1 cellular context compared by ENCODE assay signal in genomic region chr5:62306494-62307363, GRCh38.
A peak's percentile ranks its signal among the peaks of the same experiment; 100 is the strongest.
TF ChIP-seq lines count a peak whose summit lies in the region.

No MANE protein-coding gene starts in this region.

TF ChIP-seq in HepG2, 621 proteins besides CTCF, POLR2A, EP300 and RAD21 (continued from another document and continues in another):
- TF ChIP-seq, protein P1, sequence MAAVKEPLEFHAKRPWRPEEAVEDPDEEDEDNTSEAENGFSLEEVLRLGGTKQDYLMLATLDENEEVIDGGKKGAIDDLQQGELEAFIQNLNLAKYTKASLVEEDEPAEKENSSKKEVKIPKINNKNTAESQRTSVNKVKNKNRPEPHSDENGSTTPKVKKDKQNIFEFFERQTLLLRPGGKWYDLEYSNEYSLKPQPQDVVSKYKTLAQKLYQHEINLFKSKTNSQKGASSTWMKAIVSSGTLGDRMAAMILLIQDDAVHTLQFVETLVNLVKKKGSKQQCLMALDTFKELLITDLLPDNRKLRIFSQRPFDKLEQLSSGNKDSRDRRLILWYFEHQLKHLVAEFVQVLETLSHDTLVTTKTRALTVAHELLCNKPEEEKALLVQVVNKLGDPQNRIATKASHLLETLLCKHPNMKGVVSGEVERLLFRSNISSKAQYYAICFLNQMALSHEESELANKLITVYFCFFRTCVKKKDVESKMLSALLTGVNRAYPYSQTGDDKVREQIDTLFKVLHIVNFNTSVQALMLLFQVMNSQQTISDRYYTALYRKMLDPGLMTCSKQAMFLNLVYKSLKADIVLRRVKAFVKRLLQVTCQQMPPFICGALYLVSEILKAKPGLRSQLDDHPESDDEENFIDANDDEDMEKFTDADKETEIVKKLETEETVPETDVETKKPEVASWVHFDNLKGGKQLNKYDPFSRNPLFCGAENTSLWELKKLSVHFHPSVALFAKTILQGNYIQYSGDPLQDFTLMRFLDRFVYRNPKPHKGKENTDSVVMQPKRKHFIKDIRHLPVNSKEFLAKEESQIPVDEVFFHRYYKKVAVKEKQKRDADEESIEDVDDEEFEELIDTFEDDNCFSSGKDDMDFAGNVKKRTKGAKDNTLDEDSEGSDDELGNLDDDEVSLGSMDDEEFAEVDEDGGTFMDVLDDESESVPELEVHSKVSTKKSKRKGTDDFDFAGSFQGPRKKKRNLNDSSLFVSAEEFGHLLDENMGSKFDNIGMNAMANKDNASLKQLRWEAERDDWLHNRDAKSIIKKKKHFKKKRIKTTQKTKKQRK (IDR thresholded peaks at IDR 0.05; ENCODE audit: low read length): no peak
- TF ChIP-seq NFATC3 (CRISPR knock-in tag; IDR thresholded peaks at IDR 0.05) (no peak), KDM6A (CRISPR knock-in tag; IDR thresholded peaks at IDR 0.05; ENCODE audit: low read depth) (no peak), ASH2L (IDR thresholded peaks at IDR 0.05; ENCODE audit: insufficient read length, low read depth, low read length) (peak; percentile 44), MED8 (CRISPR knock-in tag; IDR thresholded peaks at IDR 0.05; ENCODE audit: insufficient replicate concordance) (no peak), IKZF1 (IDR thresholded peaks at IDR 0.05) (no peak), NPAS2 (CRISPR knock-in tag; IDR thresholded peaks at IDR 0.05; ENCODE audit: borderline replicate concordance) (no peak), CEBPG (CRISPR knock-in tag; IDR thresholded peaks at IDR 0.05) (no peak), ZSCAN29 (CRISPR knock-in tag; conservative IDR thresholded peaks at IDR 0.05) (no peak), RFX1 (IDR thresholded peaks at IDR 0.05) (no peak), ELF1 (CRISPR knock-in tag; IDR thresholded peaks at IDR 0.05) (no peak), KAT2B (IDR thresholded peaks at IDR 0.05; ENCODE audit: borderline replicate concordance, low read depth, low read length) (no peak), ZNF768 (CRISPR knock-in tag; IDR thresholded peaks at IDR 0.05) (no peak), ZBTB33 (CRISPR knock-in tag; IDR thresholded peaks at IDR 0.05) (no peak), HNRNPL (IDR thresholded peaks at IDR 0.05; ENCODE audit: low read depth, low read length) (no peak), ZNF460 (CRISPR knock-in tag; IDR thresholded peaks at IDR 0.05; ENCODE audit: borderline replicate concordance) (no peak), FOXA1 (IDR thresholded peaks at IDR 0.05) (no peak), FOXA1 (CRISPR knock-in tag; IDR thresholded peaks at IDR 0.05) (no peak), TGIF2 (CRISPR knock-in tag; IDR thresholded peaks at IDR 0.05) (peak; percentile 23; the same call in 1 of the 2 replicates), TFDP2 (CRISPR knock-in tag; IDR thresholded peaks at IDR 0.05) (no peak), MTA3 (CRISPR knock-in tag; IDR thresholded peaks at IDR 0.05) (no peak), KDM4B (CRISPR knock-in tag; IDR thresholded peaks at IDR 0.05) (no peak), ZNF160 (CRISPR knock-in tag; IDR thresholded peaks at IDR 0.05) (no peak), ZNF761 (CRISPR knock-in tag; conservative IDR thresholded peaks at IDR 0.05) (no peak), ZNF17 (CRISPR knock-in tag; IDR thresholded peaks at IDR 0.05) (no peak), NFKBIZ (CRISPR knock-in tag; IDR thresholded peaks at IDR 0.05) (no peak), ZNF703 (CRISPR knock-in tag; IDR thresholded peaks at IDR 0.05; ENCODE audit: borderline replicate concordance) (no peak), ZNF7 (CRISPR knock-in tag; IDR thresholded peaks at IDR 0.05) (no peak), ZNF251 (CRISPR knock-in tag; IDR thresholded peaks at IDR 0.05) (no peak), DPF2 (CRISPR knock-in tag; IDR thresholded peaks at IDR 0.05; ENCODE audit: borderline replicate concordance, low read depth) (no peak), PITX1 (CRISPR knock-in tag; IDR thresholded peaks at IDR 0.05) (no peak), ZNF362 (CRISPR knock-in tag; IDR thresholded peaks at IDR 0.05; ENCODE audit: borderline replicate concordance) (no peak), ZHX2 (IDR thresholded peaks at IDR 0.05; ENCODE audit: low read depth) (no peak), ZHX2 (CRISPR knock-in tag; IDR thresholded peaks at IDR 0.05; ENCODE audit: borderline replicate concordance) (no peak), GATAD1 (CRISPR knock-in tag; IDR thresholded peaks at IDR 0.05) (no peak), ZFP37 (CRISPR knock-in tag; IDR thresholded peaks at IDR 0.05; ENCODE audit: borderline replicate concordance) (no peak), FOXP1 (IDR thresholded peaks at IDR 0.05) (no peak), FOXP1 (CRISPR knock-in tag; IDR thresholded peaks at IDR 0.05) (no peak), NR2F6 (IDR thresholded peaks at IDR 0.05) (no peak), NR2F6 (CRISPR knock-in tag; IDR thresholded peaks at IDR 0.05) (no peak)
- TF ChIP-seq, protein P2, sequence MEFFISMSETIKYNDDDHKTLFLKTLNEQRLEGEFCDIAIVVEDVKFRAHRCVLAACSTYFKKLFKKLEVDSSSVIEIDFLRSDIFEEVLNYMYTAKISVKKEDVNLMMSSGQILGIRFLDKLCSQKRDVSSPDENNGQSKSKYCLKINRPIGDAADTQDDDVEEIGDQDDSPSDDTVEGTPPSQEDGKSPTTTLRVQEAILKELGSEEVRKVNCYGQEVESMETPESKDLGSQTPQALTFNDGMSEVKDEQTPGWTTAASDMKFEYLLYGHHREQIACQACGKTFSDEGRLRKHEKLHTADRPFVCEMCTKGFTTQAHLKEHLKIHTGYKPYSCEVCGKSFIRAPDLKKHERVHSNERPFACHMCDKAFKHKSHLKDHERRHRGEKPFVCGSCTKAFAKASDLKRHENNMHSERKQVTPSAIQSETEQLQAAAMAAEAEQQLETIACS (CRISPR knock-in tag; IDR thresholded peaks at IDR 0.05): no peak
- TF ChIP-seq, protein P3, sequence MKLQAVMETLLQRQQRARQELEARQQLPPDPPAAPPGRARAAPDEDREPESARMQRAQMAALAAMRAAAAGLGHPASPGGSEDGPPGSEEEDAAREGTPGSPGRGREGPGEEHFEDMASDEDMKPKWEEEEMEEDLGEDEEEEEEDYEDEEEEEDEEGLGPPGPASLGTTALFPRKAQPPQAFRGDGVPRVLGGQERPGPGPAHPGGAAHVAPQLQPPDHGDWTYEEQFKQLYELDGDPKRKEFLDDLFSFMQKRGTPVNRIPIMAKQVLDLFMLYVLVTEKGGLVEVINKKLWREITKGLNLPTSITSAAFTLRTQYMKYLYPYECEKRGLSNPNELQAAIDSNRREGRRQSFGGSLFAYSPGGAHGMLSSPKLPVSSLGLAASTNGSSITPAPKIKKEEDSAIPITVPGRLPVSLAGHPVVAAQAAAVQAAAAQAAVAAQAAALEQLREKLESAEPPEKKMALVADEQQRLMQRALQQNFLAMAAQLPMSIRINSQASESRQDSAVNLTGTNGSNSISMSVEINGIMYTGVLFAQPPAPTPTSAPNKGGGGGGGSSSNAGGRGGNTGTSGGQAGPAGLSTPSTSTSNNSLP (IDR thresholded peaks at IDR 0.05; ENCODE audit: low read depth, low read length): no peak
- TF ChIP-seq, protein P4, sequence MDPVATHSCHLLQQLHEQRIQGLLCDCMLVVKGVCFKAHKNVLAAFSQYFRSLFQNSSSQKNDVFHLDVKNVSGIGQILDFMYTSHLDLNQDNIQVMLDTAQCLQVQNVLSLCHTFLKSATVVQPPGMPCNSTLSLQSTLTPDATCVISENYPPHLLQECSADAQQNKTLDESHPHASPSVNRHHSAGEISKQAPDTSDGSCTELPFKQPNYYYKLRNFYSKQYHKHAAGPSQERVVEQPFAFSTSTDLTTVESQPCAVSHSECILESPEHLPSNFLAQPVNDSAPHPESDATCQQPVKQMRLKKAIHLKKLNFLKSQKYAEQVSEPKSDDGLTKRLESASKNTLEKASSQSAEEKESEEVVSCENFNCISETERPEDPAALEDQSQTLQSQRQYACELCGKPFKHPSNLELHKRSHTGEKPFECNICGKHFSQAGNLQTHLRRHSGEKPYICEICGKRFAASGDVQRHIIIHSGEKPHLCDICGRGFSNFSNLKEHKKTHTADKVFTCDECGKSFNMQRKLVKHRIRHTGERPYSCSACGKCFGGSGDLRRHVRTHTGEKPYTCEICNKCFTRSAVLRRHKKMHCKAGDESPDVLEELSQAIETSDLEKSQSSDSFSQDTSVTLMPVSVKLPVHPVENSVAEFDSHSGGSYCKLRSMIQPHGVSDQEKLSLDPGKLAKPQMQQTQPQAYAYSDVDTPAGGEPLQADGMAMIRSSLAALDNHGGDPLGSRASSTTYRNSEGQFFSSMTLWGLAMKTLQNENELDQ (CRISPR knock-in tag; IDR thresholded peaks at IDR 0.05; ENCODE audit: borderline replicate concordance): no peak
- TF ChIP-seq, protein P5, sequence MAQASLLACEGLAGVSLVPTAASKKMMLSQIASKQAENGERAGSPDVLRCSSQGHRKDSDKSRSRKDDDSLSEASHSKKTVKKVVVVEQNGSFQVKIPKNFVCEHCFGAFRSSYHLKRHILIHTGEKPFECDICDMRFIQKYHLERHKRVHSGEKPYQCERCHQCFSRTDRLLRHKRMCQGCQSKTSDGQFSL (CRISPR knock-in tag; IDR thresholded peaks at IDR 0.05): peak; percentile 20; the same call in 1 of the 2 replicates
